1 cellular context compared by ENCODE assay signal in the genomic region with DNA sequence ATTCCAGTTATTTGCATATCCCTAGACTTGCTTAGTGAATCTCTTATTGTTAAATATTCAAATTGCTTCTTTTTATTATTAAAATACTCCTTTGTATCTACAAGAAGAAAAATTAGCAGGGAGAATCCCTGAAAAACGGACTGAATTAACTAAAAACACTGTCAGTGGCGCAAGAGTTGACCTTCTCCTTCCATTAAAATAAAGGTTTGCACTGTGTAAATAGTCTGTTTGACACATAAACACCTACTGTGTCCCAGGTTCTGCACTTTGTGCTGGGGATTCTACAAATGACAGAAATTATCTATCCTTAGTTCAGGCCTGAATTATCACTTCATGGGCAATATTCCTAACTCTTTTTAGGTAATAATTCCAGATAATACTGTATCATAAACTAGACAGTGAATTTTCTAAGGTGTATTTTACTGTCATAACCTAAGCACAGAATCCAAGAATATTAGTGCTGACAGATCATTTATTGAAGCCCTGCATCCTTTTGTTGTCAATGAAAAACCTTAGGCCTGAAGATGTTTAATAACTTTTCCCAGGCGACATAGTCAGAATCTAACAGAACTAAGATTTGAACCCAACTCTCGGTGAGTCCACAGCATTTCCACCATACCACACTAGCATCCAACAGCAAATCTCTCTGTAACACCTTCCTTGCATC.
TF ChIP-seq lines count a peak whose summit lies in the region.

No MANE protein-coding gene starts in this region.

TF ChIP-seq in HepG2, 621 proteins besides CTCF, POLR2A, EP300 and RAD21 (continued from another document and continues in another):
- TF ChIP-seq, protein P1, sequence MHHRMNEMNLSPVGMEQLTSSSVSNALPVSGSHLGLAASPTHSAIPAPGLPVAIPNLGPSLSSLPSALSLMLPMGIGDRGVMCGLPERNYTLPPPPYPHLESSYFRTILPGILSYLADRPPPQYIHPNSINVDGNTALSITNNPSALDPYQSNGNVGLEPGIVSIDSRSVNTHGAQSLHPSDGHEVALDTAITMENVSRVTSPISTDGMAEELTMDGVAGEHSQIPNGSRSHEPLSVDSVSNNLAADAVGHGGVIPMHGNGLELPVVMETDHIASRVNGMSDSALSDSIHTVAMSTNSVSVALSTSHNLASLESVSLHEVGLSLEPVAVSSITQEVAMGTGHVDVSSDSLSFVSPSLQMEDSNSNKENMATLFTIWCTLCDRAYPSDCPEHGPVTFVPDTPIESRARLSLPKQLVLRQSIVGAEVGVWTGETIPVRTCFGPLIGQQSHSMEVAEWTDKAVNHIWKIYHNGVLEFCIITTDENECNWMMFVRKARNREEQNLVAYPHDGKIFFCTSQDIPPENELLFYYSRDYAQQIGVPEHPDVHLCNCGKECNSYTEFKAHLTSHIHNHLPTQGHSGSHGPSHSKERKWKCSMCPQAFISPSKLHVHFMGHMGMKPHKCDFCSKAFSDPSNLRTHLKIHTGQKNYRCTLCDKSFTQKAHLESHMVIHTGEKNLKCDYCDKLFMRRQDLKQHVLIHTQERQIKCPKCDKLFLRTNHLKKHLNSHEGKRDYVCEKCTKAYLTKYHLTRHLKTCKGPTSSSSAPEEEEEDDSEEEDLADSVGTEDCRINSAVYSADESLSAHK (CRISPR knock-in tag; IDR thresholded peaks at IDR 0.05; ENCODE audit: borderline replicate concordance): no peak
- TF ChIP-seq ZNF432 (CRISPR knock-in tag; IDR thresholded peaks at IDR 0.05; ENCODE audit: borderline replicate concordance) (no peak), FOXP1 (IDR thresholded peaks at IDR 0.05) (no peak), FOXP1 (CRISPR knock-in tag; IDR thresholded peaks at IDR 0.05) (peak; percentile 70), ETV5 (CRISPR knock-in tag; IDR thresholded peaks at IDR 0.05; ENCODE audit: borderline replicate concordance) (no peak), JUND (CRISPR knock-in tag; IDR thresholded peaks at IDR 0.05) (no peak), ADNP (CRISPR knock-in tag; IDR thresholded peaks at IDR 0.05) (no peak), NKX3-1 (CRISPR knock-in tag; IDR thresholded peaks at IDR 0.05) (no peak), BCL6 (CRISPR knock-in tag; IDR thresholded peaks at IDR 0.05) (peak; percentile 92), YEATS2 (CRISPR knock-in tag; IDR thresholded peaks at IDR 0.05; ENCODE audit: borderline replicate concordance) (no peak), ZNF572 (CRISPR knock-in tag; IDR thresholded peaks at IDR 0.05) (no peak), MAFF (IDR thresholded peaks at IDR 0.05; ENCODE audit: low read depth, low read length) (peak; percentile 64; the same call in 1 of the 2 replicates), ONECUT2 (CRISPR knock-in tag; IDR thresholded peaks at IDR 0.05) (no peak), RAD51 (IDR thresholded peaks at IDR 0.05; ENCODE audit: borderline replicate concordance) (no peak), NFE2L1 (CRISPR knock-in tag; IDR thresholded peaks at IDR 0.05; ENCODE audit: borderline replicate concordance) (no peak), ZZZ3 (CRISPR knock-in tag; IDR thresholded peaks at IDR 0.05; ENCODE audit: borderline replicate concordance) (no peak), NFATC3 (CRISPR knock-in tag; IDR thresholded peaks at IDR 0.05) (no peak), TEAD2 (CRISPR knock-in tag; IDR thresholded peaks at IDR 0.05) (no peak), ZNF563 (CRISPR knock-in tag; IDR thresholded peaks at IDR 0.05) (no peak), ZNF530 (CRISPR knock-in tag; IDR thresholded peaks at IDR 0.05; ENCODE audit: low read depth) (no peak), JARID2 (CRISPR knock-in tag; IDR thresholded peaks at IDR 0.05; ENCODE audit: insufficient replicate concordance) (no peak), ZNF12 (CRISPR knock-in tag; IDR thresholded peaks at IDR 0.05) (no peak), PAX8 (CRISPR knock-in tag; IDR thresholded peaks at IDR 0.05; ENCODE audit: borderline replicate concordance) (no peak), NR2F6 (IDR thresholded peaks at IDR 0.05) (peak; percentile 78), NR2F6 (CRISPR knock-in tag; IDR thresholded peaks at IDR 0.05) (peak; percentile 71), SP2 (CRISPR knock-in tag; IDR thresholded peaks at IDR 0.05) (no peak), GLI4 (CRISPR knock-in tag; IDR thresholded peaks at IDR 0.05; ENCODE audit: borderline replicate concordance) (no peak), NCOA1 (CRISPR knock-in tag; IDR thresholded peaks at IDR 0.05) (no peak), IRX3 (CRISPR knock-in tag; IDR thresholded peaks at IDR 0.05; ENCODE audit: borderline replicate concordance, low read depth) (no peak), SIN3A (IDR thresholded peaks at IDR 0.05; ENCODE audit: borderline replicate concordance, low read depth, low read length) (no peak), SYNCRIP (IDR thresholded peaks at IDR 0.05; ENCODE audit: insufficient read depth, low read depth, low read length) (no peak), U2AF2 (IDR thresholded peaks at IDR 0.05; ENCODE audit: low read depth, low read length) (no peak), TBL1XR1 (IDR thresholded peaks at IDR 0.05; ENCODE audit: borderline replicate concordance, low read length, partially characterized antibody) (no peak), RARA (CRISPR knock-in tag; IDR thresholded peaks at IDR 0.05) (peak; percentile 52; the same call in 1 of the 2 replicates), NBN (conservative IDR thresholded peaks at IDR 0.05) (no peak)
- TF ChIP-seq, protein P2, sequence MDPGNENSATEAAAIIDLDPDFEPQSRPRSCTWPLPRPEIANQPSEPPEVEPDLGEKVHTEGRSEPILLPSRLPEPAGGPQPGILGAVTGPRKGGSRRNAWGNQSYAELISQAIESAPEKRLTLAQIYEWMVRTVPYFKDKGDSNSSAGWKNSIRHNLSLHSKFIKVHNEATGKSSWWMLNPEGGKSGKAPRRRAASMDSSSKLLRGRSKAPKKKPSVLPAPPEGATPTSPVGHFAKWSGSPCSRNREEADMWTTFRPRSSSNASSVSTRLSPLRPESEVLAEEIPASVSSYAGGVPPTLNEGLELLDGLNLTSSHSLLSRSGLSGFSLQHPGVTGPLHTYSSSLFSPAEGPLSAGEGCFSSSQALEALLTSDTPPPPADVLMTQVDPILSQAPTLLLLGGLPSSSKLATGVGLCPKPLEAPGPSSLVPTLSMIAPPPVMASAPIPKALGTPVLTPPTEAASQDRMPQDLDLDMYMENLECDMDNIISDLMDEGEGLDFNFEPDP (CRISPR knock-in tag; conservative IDR thresholded peaks at IDR 0.05): no peak
- TF ChIP-seq, protein P3, sequence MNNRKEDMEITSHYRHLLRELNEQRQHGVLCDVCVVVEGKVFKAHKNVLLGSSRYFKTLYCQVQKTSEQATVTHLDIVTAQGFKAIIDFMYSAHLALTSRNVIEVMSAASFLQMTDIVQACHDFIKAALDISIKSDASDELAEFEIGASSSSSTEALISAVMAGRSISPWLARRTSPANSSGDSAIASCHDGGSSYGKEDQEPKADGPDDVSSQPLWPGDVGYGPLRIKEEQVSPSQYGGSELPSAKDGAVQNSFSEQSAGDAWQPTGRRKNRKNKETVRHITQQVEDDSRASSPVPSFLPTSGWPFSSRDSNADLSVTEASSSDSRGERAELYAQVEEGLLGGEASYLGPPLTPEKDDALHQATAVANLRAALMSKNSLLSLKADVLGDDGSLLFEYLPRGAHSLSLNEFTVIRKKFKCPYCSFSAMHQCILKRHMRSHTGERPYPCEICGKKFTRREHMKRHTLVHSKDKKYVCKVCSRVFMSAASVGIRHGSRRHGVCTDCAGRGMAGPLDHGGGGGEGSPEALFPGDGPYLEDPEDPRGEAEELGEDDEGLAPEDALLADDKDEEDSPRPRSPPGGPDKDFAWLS (CRISPR knock-in tag; IDR thresholded peaks at IDR 0.05; ENCODE audit: borderline replicate concordance): no peak
- TF ChIP-seq, protein P4, sequence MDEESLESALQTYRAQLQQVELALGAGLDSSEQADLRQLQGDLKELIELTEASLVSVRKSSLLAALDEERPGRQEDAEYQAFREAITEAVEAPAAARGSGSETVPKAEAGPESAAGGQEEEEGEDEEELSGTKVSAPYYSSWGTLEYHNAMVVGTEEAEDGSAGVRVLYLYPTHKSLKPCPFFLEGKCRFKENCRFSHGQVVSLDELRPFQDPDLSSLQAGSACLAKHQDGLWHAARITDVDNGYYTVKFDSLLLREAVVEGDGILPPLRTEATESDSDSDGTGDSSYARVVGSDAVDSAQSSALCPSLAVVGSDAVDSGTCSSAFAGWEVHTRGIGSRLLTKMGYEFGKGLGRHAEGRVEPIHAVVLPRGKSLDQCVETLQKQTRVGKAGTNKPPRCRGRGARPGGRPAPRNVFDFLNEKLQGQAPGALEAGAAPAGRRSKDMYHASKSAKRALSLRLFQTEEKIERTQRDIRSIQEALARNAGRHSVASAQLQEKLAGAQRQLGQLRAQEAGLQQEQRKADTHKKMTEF (CRISPR knock-in tag; IDR thresholded peaks at IDR 0.05): 0 out of 2 replicates have a peak, but pooled peaks have one; percentile 42
- TF ChIP-seq, protein P5, sequence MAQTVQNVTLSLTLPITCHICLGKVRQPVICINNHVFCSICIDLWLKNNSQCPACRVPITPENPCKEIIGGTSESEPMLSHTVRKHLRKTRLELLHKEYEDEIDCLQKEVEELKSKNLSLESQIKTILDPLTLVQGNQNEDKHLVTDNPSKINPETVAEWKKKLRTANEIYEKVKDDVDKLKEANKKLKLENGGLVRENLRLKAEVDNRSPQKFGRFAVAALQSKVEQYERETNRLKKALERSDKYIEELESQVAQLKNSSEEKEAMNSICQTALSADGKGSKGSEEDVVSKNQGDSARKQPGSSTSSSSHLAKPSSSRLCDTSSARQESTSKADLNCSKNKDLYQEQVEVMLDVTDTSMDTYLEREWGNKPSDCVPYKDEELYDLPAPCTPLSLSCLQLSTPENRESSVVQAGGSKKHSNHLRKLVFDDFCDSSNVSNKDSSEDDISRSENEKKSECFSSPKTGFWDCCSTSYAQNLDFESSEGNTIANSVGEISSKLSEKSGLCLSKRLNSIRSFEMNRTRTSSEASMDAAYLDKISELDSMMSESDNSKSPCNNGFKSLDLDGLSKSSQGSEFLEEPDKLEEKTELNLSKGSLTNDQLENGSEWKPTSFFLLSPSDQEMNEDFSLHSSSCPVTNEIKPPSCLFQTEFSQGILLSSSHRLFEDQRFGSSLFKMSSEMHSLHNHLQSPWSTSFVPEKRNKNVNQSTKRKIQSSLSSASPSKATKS (CRISPR knock-in tag; IDR thresholded peaks at IDR 0.05): no peak
- TF ChIP-seq, protein P6, sequence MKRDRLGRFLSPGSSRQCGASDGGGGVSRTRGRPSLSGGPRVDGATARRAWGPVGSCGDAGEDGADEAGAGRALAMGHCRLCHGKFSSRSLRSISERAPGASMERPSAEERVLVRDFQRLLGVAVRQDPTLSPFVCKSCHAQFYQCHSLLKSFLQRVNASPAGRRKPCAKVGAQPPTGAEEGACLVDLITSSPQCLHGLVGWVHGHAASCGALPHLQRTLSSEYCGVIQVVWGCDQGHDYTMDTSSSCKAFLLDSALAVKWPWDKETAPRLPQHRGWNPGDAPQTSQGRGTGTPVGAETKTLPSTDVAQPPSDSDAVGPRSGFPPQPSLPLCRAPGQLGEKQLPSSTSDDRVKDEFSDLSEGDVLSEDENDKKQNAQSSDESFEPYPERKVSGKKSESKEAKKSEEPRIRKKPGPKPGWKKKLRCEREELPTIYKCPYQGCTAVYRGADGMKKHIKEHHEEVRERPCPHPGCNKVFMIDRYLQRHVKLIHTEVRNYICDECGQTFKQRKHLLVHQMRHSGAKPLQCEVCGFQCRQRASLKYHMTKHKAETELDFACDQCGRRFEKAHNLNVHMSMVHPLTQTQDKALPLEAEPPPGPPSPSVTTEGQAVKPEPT (CRISPR knock-in tag; IDR thresholded peaks at IDR 0.05; ENCODE audit: low read depth): no peak
- TF ChIP-seq, protein P7, sequence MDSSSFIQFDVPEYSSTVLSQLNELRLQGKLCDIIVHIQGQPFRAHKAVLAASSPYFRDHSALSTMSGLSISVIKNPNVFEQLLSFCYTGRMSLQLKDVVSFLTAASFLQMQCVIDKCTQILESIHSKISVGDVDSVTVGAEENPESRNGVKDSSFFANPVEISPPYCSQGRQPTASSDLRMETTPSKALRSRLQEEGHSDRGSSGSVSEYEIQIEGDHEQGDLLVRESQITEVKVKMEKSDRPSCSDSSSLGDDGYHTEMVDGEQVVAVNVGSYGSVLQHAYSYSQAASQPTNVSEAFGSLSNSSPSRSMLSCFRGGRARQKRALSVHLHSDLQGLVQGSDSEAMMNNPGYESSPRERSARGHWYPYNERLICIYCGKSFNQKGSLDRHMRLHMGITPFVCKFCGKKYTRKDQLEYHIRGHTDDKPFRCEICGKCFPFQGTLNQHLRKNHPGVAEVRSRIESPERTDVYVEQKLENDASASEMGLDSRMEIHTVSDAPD (CRISPR knock-in tag; IDR thresholded peaks at IDR 0.05): no peak
- TF ChIP-seq, protein P8, sequence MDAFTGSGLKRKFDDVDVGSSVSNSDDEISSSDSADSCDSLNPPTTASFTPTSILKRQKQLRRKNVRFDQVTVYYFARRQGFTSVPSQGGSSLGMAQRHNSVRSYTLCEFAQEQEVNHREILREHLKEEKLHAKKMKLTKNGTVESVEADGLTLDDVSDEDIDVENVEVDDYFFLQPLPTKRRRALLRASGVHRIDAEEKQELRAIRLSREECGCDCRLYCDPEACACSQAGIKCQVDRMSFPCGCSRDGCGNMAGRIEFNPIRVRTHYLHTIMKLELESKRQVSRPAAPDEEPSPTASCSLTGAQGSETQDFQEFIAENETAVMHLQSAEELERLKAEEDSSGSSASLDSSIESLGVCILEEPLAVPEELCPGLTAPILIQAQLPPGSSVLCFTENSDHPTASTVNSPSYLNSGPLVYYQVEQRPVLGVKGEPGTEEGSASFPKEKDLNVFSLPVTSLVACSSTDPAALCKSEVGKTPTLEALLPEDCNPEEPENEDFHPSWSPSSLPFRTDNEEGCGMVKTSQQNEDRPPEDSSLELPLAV (CRISPR knock-in tag; conservative IDR thresholded peaks at IDR 0.05; ENCODE audit: low read depth): no peak
- TF ChIP-seq, protein P9, sequence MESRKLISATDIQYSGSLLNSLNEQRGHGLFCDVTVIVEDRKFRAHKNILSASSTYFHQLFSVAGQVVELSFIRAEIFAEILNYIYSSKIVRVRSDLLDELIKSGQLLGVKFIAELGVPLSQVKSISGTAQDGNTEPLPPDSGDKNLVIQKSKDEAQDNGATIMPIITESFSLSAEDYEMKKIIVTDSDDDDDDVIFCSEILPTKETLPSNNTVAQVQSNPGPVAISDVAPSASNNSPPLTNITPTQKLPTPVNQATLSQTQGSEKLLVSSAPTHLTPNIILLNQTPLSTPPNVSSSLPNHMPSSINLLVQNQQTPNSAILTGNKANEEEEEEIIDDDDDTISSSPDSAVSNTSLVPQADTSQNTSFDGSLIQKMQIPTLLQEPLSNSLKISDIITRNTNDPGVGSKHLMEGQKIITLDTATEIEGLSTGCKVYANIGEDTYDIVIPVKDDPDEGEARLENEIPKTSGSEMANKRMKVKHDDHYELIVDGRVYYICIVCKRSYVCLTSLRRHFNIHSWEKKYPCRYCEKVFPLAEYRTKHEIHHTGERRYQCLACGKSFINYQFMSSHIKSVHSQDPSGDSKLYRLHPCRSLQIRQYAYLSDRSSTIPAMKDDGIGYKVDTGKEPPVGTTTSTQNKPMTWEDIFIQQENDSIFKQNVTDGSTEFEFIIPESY (CRISPR knock-in tag; IDR thresholded peaks at IDR 0.05): no peak
- TF ChIP-seq, protein P10, sequence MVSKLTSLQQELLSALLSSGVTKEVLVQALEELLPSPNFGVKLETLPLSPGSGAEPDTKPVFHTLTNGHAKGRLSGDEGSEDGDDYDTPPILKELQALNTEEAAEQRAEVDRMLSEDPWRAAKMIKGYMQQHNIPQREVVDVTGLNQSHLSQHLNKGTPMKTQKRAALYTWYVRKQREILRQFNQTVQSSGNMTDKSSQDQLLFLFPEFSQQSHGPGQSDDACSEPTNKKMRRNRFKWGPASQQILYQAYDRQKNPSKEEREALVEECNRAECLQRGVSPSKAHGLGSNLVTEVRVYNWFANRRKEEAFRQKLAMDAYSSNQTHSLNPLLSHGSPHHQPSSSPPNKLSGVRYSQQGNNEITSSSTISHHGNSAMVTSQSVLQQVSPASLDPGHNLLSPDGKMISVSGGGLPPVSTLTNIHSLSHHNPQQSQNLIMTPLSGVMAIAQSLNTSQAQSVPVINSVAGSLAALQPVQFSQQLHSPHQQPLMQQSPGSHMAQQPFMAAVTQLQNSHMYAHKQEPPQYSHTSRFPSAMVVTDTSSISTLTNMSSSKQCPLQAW (CRISPR knock-in tag; IDR thresholded peaks at IDR 0.05): no peak
